ENCODE assay signal across 27 cellular contexts in the genomic region with DNA sequence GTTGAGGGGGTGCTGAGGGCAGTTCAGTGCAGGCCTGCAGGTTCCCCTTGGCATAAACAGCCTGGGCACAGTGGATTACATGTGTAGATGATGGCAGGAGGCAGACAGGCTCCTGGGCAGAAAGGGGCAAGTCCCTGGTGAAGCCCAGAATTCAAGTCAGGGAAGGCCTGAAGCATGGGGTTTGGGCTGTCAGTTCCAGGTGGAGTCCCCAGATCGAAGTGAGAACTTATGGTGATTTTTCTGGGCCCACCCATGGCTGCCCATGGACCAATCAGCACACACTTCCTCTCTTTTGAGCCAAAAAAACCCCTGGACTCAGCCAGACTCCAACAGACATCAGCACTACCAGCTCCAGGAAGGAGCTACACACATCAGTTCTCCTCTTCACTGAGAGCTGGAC.
"Had no signal": no experiment of that assay in that cellular context is flagged by ENCODE, and none has a peak within 500 bp of the region (broad histone marks: within the 10 kb centered on the region; RNA-seq: fewer than 3 reads in every experiment).

No MANE protein-coding gene starts in this region.

- H3K4me3 Mint-ChIP-seq: immature natural killer cell; mesothelial cell of epicardium; naive B cell; natural killer cell; nephron progenitor cell; neural progenitor cell; stimulated activated effector memory CD8-positive, alpha-beta T cell treated with anti-CD3 and anti-CD28 coated beads, Interleukin-12 subunit alpha, Interleukin-12 subunit beta, amount 100 ng/mL, for 72 hours had no signal

- H3K27me3 ChIP-seq: left lung, neural progenitor cell, pancreas, stomach, testis, thyroid gland, transverse colon, upper lobe of left lung had no signal

- H2AFZ ChIP-seq: neural progenitor cell had no signal

- H3K9ac ChIP-seq: neural progenitor cell had no signal

- H3K4me1 ChIP-seq: left lung, lower lobe of right lung, neural progenitor cell, pancreas, prostate gland, stomach, testis, thyroid gland, transverse colon, upper lobe of left lung had no signal

- H3K9me3 ChIP-seq: left lung, lower lobe of right lung, pancreas, prostate gland, stomach, testis, thyroid gland, transverse colon, upper lobe of left lung had no signal

- H3K4me2 ChIP-seq: neural progenitor cell had no signal

- H3K27ac Mint-ChIP-seq: immature natural killer cell; mesothelial cell of epicardium; naive B cell; natural killer cell; nephron progenitor cell; neural progenitor cell; stimulated activated effector memory CD8-positive, alpha-beta T cell treated with anti-CD3 and anti-CD28 coated beads, Interleukin-12 subunit alpha, Interleukin-12 subunit beta, amount 100 ng/mL, for 72 hours had no signal

- H3K36me3 ChIP-seq: left lung, lower lobe of right lung, neural progenitor cell, pancreas, prostate gland, stomach, thyroid gland, transverse colon, upper lobe of left lung had no signal

- ATAC-seq: left colon; left lung; natural killer cell; pancreas; right cardiac atrium; sciatic nerve; stimulated activated effector memory CD8-positive, alpha-beta T cell treated with anti-CD3 and anti-CD28 coated beads, Interleukin-12 subunit alpha, Interleukin-12 subunit beta, amount 100 ng/mL, for 72 hours had no signal

- DNase-seq: immature natural killer cell; kidney; left colon; lower lobe of right lung; mesendoderm; naive B cell; natural killer cell; nephron progenitor cell; retina; stimulated activated CD4-positive, alpha-beta T cell treated with anti-CD3 and anti-CD28 coated beads, Interleukin-12 subunit alpha, Interleukin-12 subunit beta, amount 100 ng/mL, for 4 hours; stimulated activated CD4-positive, alpha-beta T cell treated with anti-CD3 and anti-CD28 coated beads, Interleukin-15, amount 100 ng/mL, for 24 hours; stimulated activated CD4-positive, alpha-beta T cell treated with anti-CD3 and anti-CD28 coated beads, Interleukin-4, amount 100 ng/mL, for 24 hours; stimulated activated naive CD4-positive, alpha-beta T cell; stomach; testis; thyroid gland; transverse colon had no signal

- H3K9me3 Mint-ChIP-seq: mesothelial cell of epicardium, nephron progenitor cell, neural progenitor cell had no signal

- H3K4me1 Mint-ChIP-seq: immature natural killer cell; naive B cell; natural killer cell; neural progenitor cell; stimulated activated effector memory CD8-positive, alpha-beta T cell treated with anti-CD3 and anti-CD28 coated beads, Interleukin-12 subunit alpha, Interleukin-12 subunit beta, amount 100 ng/mL, for 72 hours had no signal

- H3K27me3 Mint-ChIP-seq: naive B cell had no signal

- H3K27ac ChIP-seq: left lung, lower lobe of right lung, neural progenitor cell, pancreas, prostate gland, skin epidermis, stomach, testis, thyroid gland, transverse colon, upper lobe of left lung had no signal

- H3K4me3 ChIP-seq: left lung, lower lobe of right lung, neural progenitor cell, pancreas, prostate gland, skin epidermis, stomach, testis, thyroid gland, transverse colon, upper lobe of left lung had no signal

- H3K36me3 Mint-ChIP-seq: immature natural killer cell; mesothelial cell of epicardium; naive B cell; natural killer cell; neural progenitor cell; stimulated activated effector memory CD8-positive, alpha-beta T cell treated with anti-CD3 and anti-CD28 coated beads, Interleukin-12 subunit alpha, Interleukin-12 subunit beta, amount 100 ng/mL, for 72 hours had no signal
